In genomic region chr9:105243935-105244273, GRCh38 we compare ENCODE assay signal across 8 cellular contexts.
DNase-seq lines count a peak whose midpoint lies in the region; ATAC-seq and TF ChIP-seq lines count a peak whose summit lies in the region.

No MANE protein-coding gene starts in this region.

- TF ChIP-seq CTCF in GM12865 (IDR thresholded peaks at IDR 0.05; ENCODE audit: insufficient read depth, low read depth, low read length, missing control alignments) (no peak), SU-DHL-6 (IDR thresholded peaks at IDR 0.05; ENCODE audit: insufficient read depth, low read length, poor library complexity, severe bottlenecking) (no peak), fibroblast of mammary gland (conservative IDR thresholded peaks at IDR 0.05; ENCODE audit: control insufficient read depth, insufficient read depth, low read depth, low read length) (no peak)

- no peaks in the 10 kb centered on the region for H3K36me3 ChIP-seq in SU-DHL-6 (ENCODE audit: low read length)
- H3K36me3 ChIP-seq in rectal smooth muscle tissue (ENCODE audit: control insufficient read depth, insufficient read depth, low read length) = no peaks in the 10 kb centered on the region

- 0 out of 2 replicates have a peak, but pooled peaks cover 2% of the 10 kb centered on the region for H3F3A ChIP-seq in SU-DHL-6 (ENCODE audit: insufficient read depth)

- H3K9me2 ChIP-seq in SU-DHL-6 (replicated peaks; ENCODE audit: insufficient read depth, low read length) = no peaks in the 10 kb centered on the region

- no peaks in the 10 kb centered on the region for H3K79me2 ChIP-seq in SU-DHL-6 (ENCODE audit: insufficient read depth, low read length)

- peaks cover 3% of the 10 kb centered on the region for H3K4me1 ChIP-seq in rectal smooth muscle tissue (ENCODE audit: control insufficient read depth, insufficient read depth, low read length)

- peak overlapping the region; percentile 70 for H3K4me3 ChIP-seq in GM12865 (ENCODE audit: low read depth, low read length)
- peak overlapping the region; percentile 97 for H3K4me3 ChIP-seq in SU-DHL-6 (ENCODE audit: insufficient read depth, low read length, poor library complexity, severe bottlenecking)
- H3K4me3 ChIP-seq in fibroblast of mammary gland (ENCODE audit: control insufficient read depth, low read depth, low read length) = peak overlapping the region; percentile 40
- H3K4me3 ChIP-seq in rectal smooth muscle tissue (ENCODE audit: low read length) = peak overlapping the region; percentile 78

- H3K9ac ChIP-seq in SU-DHL-6 (ENCODE audit: low read length) (peak overlapping the region; percentile 62), rectal smooth muscle tissue (ENCODE audit: low read length) (peak overlapping the region; percentile 24)

- no peak overlapping the region for H3K27ac ChIP-seq in SU-DHL-6 (ENCODE audit: low read depth, low read length)
- H3K27ac ChIP-seq in rectal smooth muscle tissue (ENCODE audit: low read depth, low read length) = peak overlapping the region; percentile 55

- no peaks in the 10 kb centered on the region for H3K27me3 ChIP-seq in SU-DHL-6 (ENCODE audit: low read length)
- no peaks in the 10 kb centered on the region for H3K27me3 ChIP-seq in rectal smooth muscle tissue (ENCODE audit: control insufficient read depth, insufficient read depth, low read length)

- H4K20me1 ChIP-seq in SU-DHL-6 (ENCODE audit: low read depth, low read length) = no peaks in the 10 kb centered on the region

- DNase-seq in GM12865 (ENCODE audit: low read depth) = no peak
- DNase-seq in fibroblast of mammary gland (ENCODE audit: low read depth) = no peak
- no peak for DNase-seq in Ammon's horn (ENCODE audit: low spot score)
- no peak for DNase-seq in NCI-H187 treated with DMSO at 0.1 percent for 48 hours (lab: John Stamatoyannopoulos, UW)
- no peak for DNase-seq in UCSD-AML1 (lab: John Stamatoyannopoulos, UW; ENCODE audit: unreplicated experiment)

- H2AFZ ChIP-seq in SU-DHL-6 (ENCODE audit: low read depth, low read length, severe bottlenecking) = peak overlapping the region; percentile 99

- no peak for ATAC-seq in GM19035 (IDR thresholded peaks at IDR 0.05; ENCODE audit: unreplicated experiment)

- H3K4me2 ChIP-seq in SU-DHL-6 (ENCODE audit: low read depth, low read length, poor library complexity, severe bottlenecking) = peak overlapping the region; percentile 81

- H3K9me3 ChIP-seq in SU-DHL-6 (ENCODE audit: insufficient read depth, low read length) = no peaks in the 10 kb centered on the region

Comparison
In these comparisons a context has a peak if more than half of its experiments do, and no peak if none do; other contexts are left out.
1. H3K4me3 ChIP-seq: peak in every context shown above with its lines; median percentile 97 in SU-DHL-6; 78 in rectal smooth muscle tissue; 70 in GM12865; 40 in fibroblast of mammary gland.